In genomic region chr2:64990823-64991222, GRCh38 we compare ENCODE assay signal across 10 cellular contexts. TPM values are rescaled to one million over a fixed set of nuclear protein-coding genes. Genes with fewer than 3 reads are reported as not detected.
A peak's percentile ranks its signal among the peaks of the same experiment; 100 is the strongest.
DNase-seq lines count a peak whose midpoint lies in the region; ATAC-seq, FAIRE-seq and TF ChIP-seq lines count a peak whose summit lies in the region.
"Had no signal": no experiment of that assay in that cellular context is flagged by ENCODE, and none has a peak within 500 bp of the region (broad histone marks: within the 10 kb centered on the region; RNA-seq: fewer than 3 reads in every experiment).

No MANE protein-coding gene starts in this region.

- H3K4me3 Mint-ChIP-seq in GM23338 (peak overlapping the region; percentile 79), astrocyte (ENCODE audit: unreplicated experiment) (peak overlapping the region; percentile 90)
- peak overlapping the region; percentile 75 to 93 (median 84) for H3K4me3 Mint-ChIP-seq in naive thymus-derived CD4-positive, alpha-beta T cell

- H3K9me3 ChIP-seq in AG04450 (ENCODE audit: control insufficient read depth, insufficient read depth, low read length) (no peaks in the 10 kb centered on the region), astrocyte (ENCODE audit: insufficient read depth, low read depth, low read length) (no peaks in the 10 kb centered on the region), adrenal gland (replicated peaks in 1 of 3) (no peaks in the 10 kb centered on the region)
- no peaks in the 10 kb centered on the region for H3K9me3 ChIP-seq in naive thymus-derived CD4-positive, alpha-beta T cell (ENCODE audit: control insufficient read depth in 2 of 3, low read length in 3 of 3)

- H4K20me1 ChIP-seq in GM23338 (replicated peaks; ENCODE audit: insufficient read depth) (peaks cover 8% of the 10 kb centered on the region), astrocyte (ENCODE audit: insufficient read depth, low read length) (peaks cover 16% of the 10 kb centered on the region)

- DNase-seq in AG04450 (ENCODE audit: low read depth, low spot score) (no peak), GM23338 (ENCODE audit: low spot score) (no peak), astrocyte (ENCODE audit: low read depth) (no peak), adrenal gland (no peak), NCI-H1105 (lab: John Stamatoyannopoulos, UW) (no peak), activated gamma-delta T cell treated with Interleukin-2 at 50 U/mL for 16 hours (no peak), HT-29 (ENCODE audit: low spot score) (no peak)
- DNase-seq in naive thymus-derived CD4-positive, alpha-beta T cell: no peak
- DNase-seq: KBM-7 had no signal

- H3K36me3 ChIP-seq in GM23338 (ENCODE audit: insufficient read depth) (no peaks in the 10 kb centered on the region), astrocyte (ENCODE audit: insufficient read depth, low read length) (no peaks in the 10 kb centered on the region), adrenal gland (replicated peaks in 1 of 2) (no peaks in the 10 kb centered on the region)
- H3K36me3 ChIP-seq in naive thymus-derived CD4-positive, alpha-beta T cell (ENCODE audit: control insufficient read depth in 2 of 3, insufficient read depth in 3 of 3, low read length in 3 of 3): no peaks in the 10 kb centered on the region

- no peak overlapping the region for H3K9ac ChIP-seq in astrocyte (ENCODE audit: low read length)

- WGBS in adrenal gland, 4 donors: 77 to 94% (median 84%) methylated on average over 2 of the region's 2 CpGs

- FAIRE-seq in astrocyte (lab: Jason Lieb, UNC): no peak
- FAIRE-seq: H1 had no signal

- no peak overlapping the region for H2AFZ ChIP-seq in GM23338
- no peak overlapping the region for H2AFZ ChIP-seq in astrocyte (ENCODE audit: low read depth, low read length)

- H3K9me3 Mint-ChIP-seq in GM23338 (peaks cover 2% of the 10 kb centered on the region; the same call in 1 of the 3 replicates), astrocyte (ENCODE audit: unreplicated experiment) (no peaks in the 10 kb centered on the region)
- no peaks in the 10 kb centered on the region for H3K9me3 Mint-ChIP-seq in naive thymus-derived CD4-positive, alpha-beta T cell

- H3K27me3 ChIP-seq in AG04450 (ENCODE audit: control insufficient read depth, insufficient read depth, low read length) (no peaks in the 10 kb centered on the region), GM23338 (ENCODE audit: insufficient read depth) (peaks cover 62% of the 10 kb centered on the region), astrocyte (ENCODE audit: insufficient read depth, low read length) (peaks cover 6% of the 10 kb centered on the region), adrenal gland (no peaks in the 10 kb centered on the region)
- H3K27me3 ChIP-seq in naive thymus-derived CD4-positive, alpha-beta T cell (ENCODE audit: control insufficient read depth in 2 of 2, insufficient read depth in 2 of 2, low read length in 2 of 2): no peaks in the 10 kb centered on the region

- H3K4me1 ChIP-seq in GM23338 (ENCODE audit: insufficient read depth): peaks cover 7% of the 10 kb centered on the region; the same call in 1 of the 2 replicates
- H3K4me1 ChIP-seq in astrocyte (ENCODE audit: insufficient read depth, low read length): peaks cover 17% of the 10 kb centered on the region
- H3K4me1 ChIP-seq in naive thymus-derived CD4-positive, alpha-beta T cell (ENCODE audit: control insufficient read depth in 2 of 2, insufficient read depth in 2 of 2, low read length in 2 of 2): peaks cover 0 to 8% of the 10 kb centered on the region in 2 donors
- H3K4me1 ChIP-seq in adrenal gland (replicated peaks in 1 of 2): peaks cover 16 to 36% of the 10 kb centered on the region in 2 donors

- H3K27me3 Mint-ChIP-seq in GM23338 (ENCODE audit: insufficient read depth, low read depth, poor library complexity) (peaks cover 46% of the 10 kb centered on the region), astrocyte (ENCODE audit: low read depth, unreplicated experiment) (peaks cover 11% of the 10 kb centered on the region)
- peaks cover 0 to 25% (median 4%) of the 10 kb centered on the region in 5 donors for H3K27me3 Mint-ChIP-seq in naive thymus-derived CD4-positive, alpha-beta T cell

- H3K36me3 Mint-ChIP-seq in GM23338 (ENCODE audit: low read depth) (peaks cover 7% of the 10 kb centered on the region; the same call in 1 of the 3 replicates), astrocyte (ENCODE audit: low read depth, unreplicated experiment) (peaks cover 19% of the 10 kb centered on the region)
- peaks cover 0 to 28% (median 2%) of the 10 kb centered on the region in 5 donors for H3K36me3 Mint-ChIP-seq in naive thymus-derived CD4-positive, alpha-beta T cell

- TF ChIP-seq CTCF in AG04450 (IDR thresholded peaks at IDR 0.05; ENCODE audit: low read depth, low read length) (no peak), GM23338 (conservative IDR thresholded peaks at IDR 0.05; ENCODE audit: low read depth in 2 of 2) (no peak), astrocyte (IDR thresholded peaks at IDR 0.05; ENCODE audit: insufficient read depth, low read depth, low read length) (no peak), adrenal gland (IDR thresholded peaks at IDR 0.05) (no peak)

- no peaks in the 10 kb centered on the region for H3K9me2 ChIP-seq in GM23338 (ENCODE audit: insufficient read depth)

- no peak overlapping the region for H3K27ac ChIP-seq in AG04450 (ENCODE audit: low read depth, low read length)
- H3K27ac ChIP-seq in GM23338 (ENCODE audit: low read depth): no peak overlapping the region
- H3K27ac ChIP-seq in astrocyte (ENCODE audit: low read depth, low read length): no peak overlapping the region
- H3K27ac ChIP-seq in naive thymus-derived CD4-positive, alpha-beta T cell (ENCODE audit: low read depth, low read length): no peak overlapping the region
- H3K27ac ChIP-seq in adrenal gland: no peak overlapping the region

- ATAC-seq in GM23338: no peak
- no peak for ATAC-seq in naive thymus-derived CD4-positive, alpha-beta T cell

- H3K4me2 ChIP-seq in GM23338 (peak overlapping the region; percentile 94; the same call in 1 of the 2 replicates), astrocyte (ENCODE audit: low read length) (peak overlapping the region; percentile 99)

- H3K79me2 ChIP-seq in GM23338 (replicated peaks; ENCODE audit: insufficient read depth) (0 out of 2 replicates have a peak, but pooled peaks cover 3% of the 10 kb centered on the region), astrocyte (ENCODE audit: insufficient read depth, low read length) (peaks cover 3% of the 10 kb centered on the region)

- no peak for TF ChIP-seq POLR2A in adrenal gland (IDR thresholded peaks at IDR 0.05)

- CTCF ChIA-PET in AG04450 (lab: Charles Lee): interaction anchor here (0.7 to 0.9 kb wide), 2 partner anchors 73 to 75 kb away, joined by 3 to 8 read pairs; no protein-coding TSS in a partner anchor
- CTCF ChIA-PET in naive thymus-derived CD4-positive, alpha-beta T cell (lab: Charles Lee): interaction anchor here (1.6 kb wide), 1 partner anchor 73 kb away, joined by 7 read pairs; no protein-coding TSS in a partner anchor

- POLR2A ChIA-PET in AG04450 (lab: Yijun Ruan, JAX): no interaction called here
- POLR2A ChIA-PET in naive thymus-derived CD4-positive, alpha-beta T cell (lab: Charles Lee): no interaction called here

- peak overlapping the region; percentile 88 for H3K4me3 ChIP-seq in AG04450 (ENCODE audit: low read depth, low read length)
- peak overlapping the region; percentile 89 for H3K4me3 ChIP-seq in GM23338
- H3K4me3 ChIP-seq in astrocyte (ENCODE audit: insufficient read depth, low read depth, low read length): peak overlapping the region; percentile 18
- H3K4me3 ChIP-seq in naive thymus-derived CD4-positive, alpha-beta T cell (ENCODE audit: low read length): no peak overlapping the region
- peak overlapping the region in 1 of 4 donors; percentile 98 for H3K4me3 ChIP-seq in adrenal gland

- intact Hi-C loops in naive thymus-derived CD4-positive, alpha-beta T cell (cut with micrococcal nuclease): no loop called here
- intact Hi-C loops in adrenal gland (cut with DNase I): no loop called here

- H3K4me1 Mint-ChIP-seq in GM23338 (peaks cover 16% of the 10 kb centered on the region), astrocyte (ENCODE audit: low read depth, unreplicated experiment) (peaks cover 32% of the 10 kb centered on the region)
- H3K4me1 Mint-ChIP-seq in naive thymus-derived CD4-positive, alpha-beta T cell: peaks cover 16 to 65% (median 24%) of the 10 kb centered on the region in 7 donors

- no peak overlapping the region for H3K27ac Mint-ChIP-seq in GM23338
- no peak overlapping the region for H3K27ac Mint-ChIP-seq in astrocyte (ENCODE audit: unreplicated experiment)
- peak overlapping the region in 2 of 9 donors; percentile 76 to 77 for H3K27ac Mint-ChIP-seq in naive thymus-derived CD4-positive, alpha-beta T cell

- 0 out of 2 replicates have a peak, but pooled peaks cover 3% of the 10 kb centered on the region for H3F3A ChIP-seq in GM23338 (replicated peaks; ENCODE audit: low read depth)

RNA-seq across cellular contexts. Expression of gene SLC1A4, which starts 1.6 kb away (rescaled TPM):
- 22.3 and 24.8 TPM in 2 replicates for polyA plus RNA-seq in AG04450 (2011; rRNA removed)
- polyA minus RNA-seq in AG04450 (2011; rRNA and poly(A)+ RNA removed): 36.7 and 45.9 TPM in 2 replicates
- 2.2 and 2.7 TPM in 2 replicates for total RNA-seq in GM23338 (2014; rRNA removed; shearing (Covaris generic))
- polyA plus RNA-seq in GM23338 (2016; fragmentation: Nextera tagmentation; extraction: Ambion mirVana): 1.3 TPM in 2 replicates
- 45.9 and 48.9 TPM in 2 replicates for total RNA-seq in astrocyte
- total RNA-seq in naive thymus-derived CD4-positive, alpha-beta T cell: 10 to 100 TPM in 1 of 5 experiments, 1 to 10 TPM in 4; 1.1 to 34.5 (median 2.2) TPM
- polyA plus RNA-seq in naive thymus-derived CD4-positive, alpha-beta T cell: under 1 TPM in 1 of 2 donors, not detected in 1; 0.33 TPM
- 100 to 1,000 TPM in 2 of 8 donors, 10 to 100 TPM in 6; 40.5 to 124 (median 60.0) TPM for total RNA-seq in adrenal gland
- 100 to 1,000 TPM in 1 of 3 donors, 10 to 100 TPM in 2; 13.0 to 196 (median 15.3) TPM for polyA plus RNA-seq in adrenal gland
- 7.9 and 8.7 TPM in 2 replicates for total RNA-seq in HT-29 (2014; rRNA removed; shearing (Covaris generic))
